In the genomic region with DNA sequence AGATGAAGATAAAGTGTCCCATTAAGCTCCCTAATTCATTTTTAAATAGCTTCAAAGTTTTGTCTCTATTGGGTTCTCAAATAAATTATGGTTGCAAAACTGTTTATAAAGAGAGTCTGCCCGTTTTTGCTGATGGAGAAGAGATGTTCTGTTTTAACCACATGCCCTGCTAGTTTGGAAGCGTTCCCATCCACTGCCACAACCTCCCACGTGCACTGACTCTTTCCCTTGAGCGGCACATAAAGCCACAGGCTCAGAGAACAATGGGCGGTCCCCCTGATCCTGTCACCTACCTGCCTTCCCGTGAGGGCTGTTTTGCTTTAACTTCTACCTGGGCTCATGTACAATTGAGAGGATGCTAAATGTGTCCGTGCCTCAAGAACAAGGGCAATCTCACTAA, we compare ENCODE assay signal across 15 cellular contexts.
"Had no signal": no experiment of that assay in that cellular context is flagged by ENCODE, and none has a peak within 500 bp of the region (broad histone marks: within the 10 kb centered on the region; RNA-seq: fewer than 3 reads in every experiment).

No MANE protein-coding gene starts in this region.

- H3K36me3 Mint-ChIP-seq: activated naive CD4-positive, alpha-beta T cell treated with anti-CD3 and anti-CD28 coated beads, Interleukin-2, amount 10 ng/mL, durations not matched to agents 7 days and 5 days had no signal

- DNase-seq: activated B cell treated with CpG ODN at 0.5 μM for 24 hours; activated CD4-positive, alpha-beta T cell treated with anti-CD3 and anti-CD28 coated beads for 48 hours; activated CD8-positive, alpha-beta T cell treated with anti-CD3 and anti-CD28 coated beads, Interleukin-2, amount 10 ng/mL, durations not matched to agents 7 days and 5 days; activated naive CD4-positive, alpha-beta T cell treated with anti-CD3 and anti-CD28 coated beads, Interleukin-2, amount 10 ng/mL, durations not matched to agents 7 days and 5 days; activated naive CD8-positive, alpha-beta T cell treated with anti-CD3 and anti-CD28 coated beads, Interleukin-2, amount 50 U/mL, for 24 hours; activated T-cell treated with anti-CD3 and anti-CD28 coated beads, Interleukin-2, amount 50 U/mL, for 4 hours; anterior cingulate cortex; effector CD4-positive, alpha-beta T cell; gastrocnemius medialis; head of caudate nucleus; midbrain; nephron progenitor cell; occipital lobe; posterior cingulate gyrus; stimulated activated naive B cell treated with anti-CD40 and anti-IgM and Interleukin-4, amounts not matched to agents 10 μg/mL and 1 μg/mL and 100 μg/mL, for 72 hours had no signal

- H3K4me3 Mint-ChIP-seq: activated B cell treated with CpG ODN at 0.5 μM for 24 hours; activated CD8-positive, alpha-beta T cell treated with anti-CD3 and anti-CD28 coated beads, Interleukin-2, amount 10 ng/mL, durations not matched to agents 7 days and 5 days; activated naive CD4-positive, alpha-beta T cell treated with anti-CD3 and anti-CD28 coated beads, Interleukin-2, amount 10 ng/mL, durations not matched to agents 7 days and 5 days; activated naive CD8-positive, alpha-beta T cell treated with anti-CD3 and anti-CD28 coated beads, Interleukin-2, amount 50 U/mL, for 24 hours; activated T-cell treated with anti-CD3 and anti-CD28 coated beads, Interleukin-2, amount 50 U/mL, for 4 hours; nephron progenitor cell; stimulated activated naive B cell treated with anti-CD40 and anti-IgM and Interleukin-4, amounts not matched to agents 10 μg/mL and 1 μg/mL and 100 μg/mL, for 72 hours had no signal

- H3K9me3 Mint-ChIP-seq: activated B cell treated with CpG ODN at 0.5 μM for 24 hours; activated naive CD4-positive, alpha-beta T cell treated with anti-CD3 and anti-CD28 coated beads, Interleukin-2, amount 10 ng/mL, durations not matched to agents 7 days and 5 days; activated naive CD8-positive, alpha-beta T cell treated with anti-CD3 and anti-CD28 coated beads, Interleukin-2, amount 50 U/mL, for 24 hours; activated T-cell treated with anti-CD3 and anti-CD28 coated beads, Interleukin-2, amount 50 U/mL, for 4 hours; nephron progenitor cell; stimulated activated naive B cell treated with anti-CD40 and anti-IgM and Interleukin-4, amounts not matched to agents 10 μg/mL and 1 μg/mL and 100 μg/mL, for 72 hours had no signal

- H3K4me1 Mint-ChIP-seq: activated B cell treated with CpG ODN at 0.5 μM for 24 hours; stimulated activated naive B cell treated with anti-CD40 and anti-IgM and Interleukin-4, amounts not matched to agents 10 μg/mL and 1 μg/mL and 100 μg/mL, for 72 hours had no signal

- H3K27ac Mint-ChIP-seq: activated B cell treated with CpG ODN at 0.5 μM for 24 hours; activated CD8-positive, alpha-beta T cell treated with anti-CD3 and anti-CD28 coated beads, Interleukin-2, amount 10 ng/mL, durations not matched to agents 7 days and 5 days; activated naive CD4-positive, alpha-beta T cell treated with anti-CD3 and anti-CD28 coated beads, Interleukin-2, amount 10 ng/mL, durations not matched to agents 7 days and 5 days; activated naive CD8-positive, alpha-beta T cell treated with anti-CD3 and anti-CD28 coated beads, Interleukin-2, amount 50 U/mL, for 24 hours; nephron progenitor cell; stimulated activated naive B cell treated with anti-CD40 and anti-IgM and Interleukin-4, amounts not matched to agents 10 μg/mL and 1 μg/mL and 100 μg/mL, for 72 hours had no signal
